26 cellular contexts compared by ENCODE assay signal in genomic region chr5:169534311-169534880, GRCh38.
"Had no signal": no experiment of that assay in that cellular context is flagged by ENCODE, and none has a peak within 500 bp of the region (broad histone marks: within the 10 kb centered on the region; RNA-seq: fewer than 3 reads in every experiment).

No MANE protein-coding gene starts in this region.

- ATAC-seq: activated CD4-positive, CD25-positive, alpha-beta regulatory T cell treated with anti-CD3 and anti-CD28 coated beads, Interleukin-2, amount 50 U/mL, for 24 hours; activated naive CD8-positive, alpha-beta T cell treated with anti-CD3 and anti-CD28 coated beads, Interleukin-2, amount 50 U/mL, for 24 hours; left lobe of liver; lower lobe of right lung; naive thymus-derived CD4-positive, alpha-beta T cell; psoas muscle; stimulated activated naive CD8-positive, alpha-beta T cell treated with anti-CD3 and anti-CD28 coated beads, Interleukin-15, Interleukin-2, amounts not matched to agents 100 U/mL and 50 U/mL, for 24 hours had no signal

- H3K36me3 Mint-ChIP-seq: naive thymus-derived CD4-positive, alpha-beta T cell; neural progenitor cell had no signal

- H3K9me3 Mint-ChIP-seq: activated CD4-positive, alpha-beta memory T cell treated with anti-CD3 and anti-CD28 coated beads, Interleukin-2, amount 10 ng/mL, durations not matched to agents 7 days and 5 days; activated CD4-positive, alpha-beta T cell treated with anti-CD3 and anti-CD28 coated beads, Interleukin-2, amount 10 ng/mL, durations not matched to agents 24 days and 14 days; activated naive CD8-positive, alpha-beta T cell treated with anti-CD3 and anti-CD28 coated beads, Interleukin-2, amount 50 U/mL, for 24 hours; activated T-helper 1 cell treated with anti-CD3 and anti-CD28 coated beads, Interleukin-12 subunit alpha, Interleukin-12 subunit beta, Interleukin-2, Interleukin-4 antibody, amounts not matched to agents 30 ng/mL and 10 ng/mL and 1 ng/mL, durations not matched to agents 14 hours and 24 hours and 36 hours; endodermal cell had no signal

- H3K4me1 ChIP-seq: ascending aorta, esophagus squamous epithelium, lower lobe of right lung, psoas muscle had no signal

- H3K4me1 Mint-ChIP-seq: activated CD4-positive, alpha-beta memory T cell treated with anti-CD3 and anti-CD28 coated beads, Interleukin-2, amount 10 ng/mL, durations not matched to agents 7 days and 5 days; activated CD4-positive, alpha-beta T cell treated with anti-CD3 and anti-CD28 coated beads, Interleukin-2, amount 10 ng/mL, durations not matched to agents 24 days and 14 days; activated naive CD8-positive, alpha-beta T cell treated with anti-CD3 and anti-CD28 coated beads, Interleukin-2, amount 50 U/mL, for 24 hours; naive thymus-derived CD4-positive, alpha-beta T cell; neural progenitor cell had no signal

- H3K36me3 ChIP-seq: ascending aorta, brain microvascular endothelial cell, esophagus squamous epithelium, lower lobe of right lung, neural progenitor cell, ovary, right atrium auricular region, tibial nerve had no signal

- H3K27me3 ChIP-seq: ascending aorta, brain microvascular endothelial cell, neural progenitor cell, ovary, right atrium auricular region, tibial nerve had no signal

- H3K27ac ChIP-seq: ascending aorta, brain microvascular endothelial cell, lower lobe of right lung, neural progenitor cell, ovary, psoas muscle, right atrium auricular region had no signal

- DNase-seq: activated CD4-positive, alpha-beta memory T cell treated with anti-CD3 and anti-CD28 coated beads, Interleukin-2, amount 10 ng/mL, durations not matched to agents 7 days and 5 days; activated CD4-positive, alpha-beta T cell treated with anti-CD3 and anti-CD28 coated beads, Interleukin-2, amount 10 ng/mL, durations not matched to agents 24 days and 14 days; activated gamma-delta T cell; activated naive CD4-positive, alpha-beta T cell treated with anti-CD3 and anti-CD28 coated beads, Interleukin-2, amount 50 U/mL, for 16 hours; activated naive CD8-positive, alpha-beta T cell treated with anti-CD3 and anti-CD28 coated beads, Interleukin-2, amount 50 U/mL, for 24 hours; activated T-cell treated with anti-CD3 and anti-CD28 coated beads for 4 hours; brain microvascular endothelial cell; caudate nucleus; endodermal cell; esophagus squamous epithelium; lower lobe of right lung; naive thymus-derived CD4-positive, alpha-beta T cell; ovary; psoas muscle; stimulated activated CD4-positive, alpha-beta T cell treated with anti-CD3 and anti-CD28 coated beads, Interleukin-12 subunit alpha, Interleukin-12 subunit beta, amount 100 ng/mL, for 4 hours; stimulated activated CD4-positive, alpha-beta T cell treated with anti-CD3 and anti-CD28 coated beads, Interleukin-4, amount 100 ng/mL, for 4 hours; stimulated activated naive CD8-positive, alpha-beta T cell treated with anti-CD3 and anti-CD28 coated beads, Interleukin-15, Interleukin-2, amounts not matched to agents 100 U/mL and 50 U/mL, for 24 hours; substantia nigra; T-helper 2 cell had no signal

- H3K27ac Mint-ChIP-seq: activated CD4-positive, alpha-beta memory T cell treated with anti-CD3 and anti-CD28 coated beads, Interleukin-2, amount 10 ng/mL, durations not matched to agents 7 days and 5 days; activated CD4-positive, alpha-beta T cell treated with anti-CD3 and anti-CD28 coated beads, Interleukin-2, amount 10 ng/mL, durations not matched to agents 24 days and 14 days; activated naive CD8-positive, alpha-beta T cell treated with anti-CD3 and anti-CD28 coated beads, Interleukin-2, amount 50 U/mL, for 24 hours; activated T-helper 1 cell treated with anti-CD3 and anti-CD28 coated beads, Interleukin-12 subunit alpha, Interleukin-12 subunit beta, Interleukin-2, Interleukin-4 antibody, amounts not matched to agents 30 ng/mL and 10 ng/mL and 1 ng/mL, durations not matched to agents 14 hours and 24 hours and 36 hours; endodermal cell; naive thymus-derived CD4-positive, alpha-beta T cell; neural progenitor cell had no signal

- H3K4me3 Mint-ChIP-seq: activated CD4-positive, alpha-beta memory T cell treated with anti-CD3 and anti-CD28 coated beads, Interleukin-2, amount 10 ng/mL, durations not matched to agents 7 days and 5 days; activated CD4-positive, alpha-beta T cell treated with anti-CD3 and anti-CD28 coated beads, Interleukin-2, amount 10 ng/mL, durations not matched to agents 24 days and 14 days; activated naive CD8-positive, alpha-beta T cell treated with anti-CD3 and anti-CD28 coated beads, Interleukin-2, amount 50 U/mL, for 24 hours; activated T-helper 1 cell treated with anti-CD3 and anti-CD28 coated beads, Interleukin-12 subunit alpha, Interleukin-12 subunit beta, Interleukin-2, Interleukin-4 antibody, amounts not matched to agents 30 ng/mL and 10 ng/mL and 1 ng/mL, durations not matched to agents 14 hours and 24 hours and 36 hours; endodermal cell; naive thymus-derived CD4-positive, alpha-beta T cell; neural progenitor cell had no signal

- H3K9me3 ChIP-seq: ascending aorta, esophagus squamous epithelium, lower lobe of right lung, ovary, psoas muscle, right atrium auricular region, tibial nerve had no signal

- H3K4me3 ChIP-seq: ascending aorta, esophagus squamous epithelium, lower lobe of right lung, neural progenitor cell, ovary, psoas muscle, right atrium auricular region, tibial nerve had no signal
